15 cellular contexts compared by ENCODE assay signal in the genomic region with DNA sequence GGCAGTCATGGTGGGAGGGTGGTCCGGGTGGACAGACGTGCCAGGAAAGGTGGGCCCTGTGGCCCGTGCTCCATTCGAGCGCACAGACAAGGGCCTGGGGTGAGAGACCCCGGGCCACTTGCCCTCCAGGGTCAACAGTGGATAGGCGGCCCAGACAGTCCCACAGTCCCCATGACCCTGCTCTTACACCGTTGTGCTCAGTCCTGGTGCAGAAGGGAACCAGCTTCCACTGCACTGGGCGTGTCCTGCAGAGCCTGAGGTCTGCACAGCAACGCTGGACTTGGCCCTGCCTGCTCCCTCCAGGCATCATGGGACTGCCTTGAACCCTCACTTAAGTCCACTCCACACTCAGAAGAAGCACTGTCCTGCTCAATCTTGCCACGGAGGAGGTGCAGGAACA.
"Had no signal": no experiment of that assay in that cellular context is flagged by ENCODE, and none has a peak within 500 bp of the region (broad histone marks: within the 10 kb centered on the region; RNA-seq: fewer than 3 reads in every experiment).

No MANE protein-coding gene starts in this region.

- H3K4me3 ChIP-seq: left lung, sigmoid colon, spleen, transverse colon had no signal

- FAIRE-seq: keratinocyte had no signal

- DNase-seq: activated CD4-positive, alpha-beta T cell treated with anti-CD3 and anti-CD28 coated beads, Interleukin-2, amount 10 ng/mL, durations not matched to agents 7 days and 5 days; activated CD8-positive, alpha-beta memory T cell treated with anti-CD3 and anti-CD28 coated beads, Interleukin-2, amount 50 U/mL, for 48 hours; activated naive CD8-positive, alpha-beta T cell treated with anti-CD3 and anti-CD28 coated beads for 36 hours; amygdala; brain microvascular endothelial cell; erythroblast; left lung; sigmoid colon; spleen; transverse colon had no signal

- H3K9me3 Mint-ChIP-seq: activated CD4-positive, alpha-beta T cell treated with anti-CD3 and anti-CD28 coated beads, Interleukin-2, amount 10 ng/mL, durations not matched to agents 7 days and 5 days; dendritic cell treated with granulocyte-macrophage colony-stimulating factor and Interleukin-4, amounts not matched to agents 40 ng/mL and 50 ng/mL, for 4 days; nephron had no signal

- H3K27me3 ChIP-seq: brain microvascular endothelial cell, left lung, sigmoid colon, spleen, transverse colon had no signal

- H3K4me1 ChIP-seq: left lung, spleen, transverse colon had no signal

- H3K36me3 Mint-ChIP-seq: activated naive CD8-positive, alpha-beta T cell treated with anti-CD3 and anti-CD28 coated beads for 36 hours; memory B cell had no signal

- H3K27ac ChIP-seq: brain microvascular endothelial cell, left lung, sigmoid colon, spleen, transverse colon had no signal

- H3K4me3 Mint-ChIP-seq: activated CD4-positive, alpha-beta T cell treated with anti-CD3 and anti-CD28 coated beads, Interleukin-2, amount 10 ng/mL, durations not matched to agents 7 days and 5 days; activated naive CD8-positive, alpha-beta T cell treated with anti-CD3 and anti-CD28 coated beads for 36 hours; central memory CD8-positive, alpha-beta T cell; dendritic cell treated with granulocyte-macrophage colony-stimulating factor and Interleukin-4, amounts not matched to agents 40 ng/mL and 50 ng/mL, for 4 days; memory B cell; nephron had no signal

- H3K9me3 ChIP-seq: left lung, sigmoid colon, transverse colon had no signal

- H3K27ac Mint-ChIP-seq: activated CD4-positive, alpha-beta T cell treated with anti-CD3 and anti-CD28 coated beads, Interleukin-2, amount 10 ng/mL, durations not matched to agents 7 days and 5 days; activated naive CD8-positive, alpha-beta T cell treated with anti-CD3 and anti-CD28 coated beads for 36 hours; dendritic cell treated with granulocyte-macrophage colony-stimulating factor and Interleukin-4, amounts not matched to agents 40 ng/mL and 50 ng/mL, for 4 days; memory B cell; nephron had no signal

- H3K27me3 Mint-ChIP-seq: activated CD4-positive, alpha-beta T cell treated with anti-CD3 and anti-CD28 coated beads, Interleukin-2, amount 10 ng/mL, durations not matched to agents 7 days and 5 days; activated naive CD8-positive, alpha-beta T cell treated with anti-CD3 and anti-CD28 coated beads for 36 hours; central memory CD8-positive, alpha-beta T cell; dendritic cell treated with granulocyte-macrophage colony-stimulating factor and Interleukin-4, amounts not matched to agents 40 ng/mL and 50 ng/mL, for 4 days; memory B cell had no signal

- H3K4me1 Mint-ChIP-seq: activated CD4-positive, alpha-beta T cell treated with anti-CD3 and anti-CD28 coated beads, Interleukin-2, amount 10 ng/mL, durations not matched to agents 7 days and 5 days; activated naive CD8-positive, alpha-beta T cell treated with anti-CD3 and anti-CD28 coated beads for 36 hours; central memory CD8-positive, alpha-beta T cell; memory B cell had no signal

- H3K36me3 ChIP-seq: transverse colon had no signal

- ATAC-seq: left lung had no signal
